In genomic region chr18:56563568-56563967, GRCh38 we compare ENCODE assay signal across 1 cellular context.
TF ChIP-seq lines count a peak whose summit lies in the region.

No MANE protein-coding gene starts in this region.

TF ChIP-seq in K562, 482 proteins besides CTCF, POLR2A, EP300 and RAD21 (continued from another document):
- TF ChIP-seq MNT (conservative IDR thresholded peaks at IDR 0.05) = 0 out of 4 replicates have a peak, but pooled peaks of 1 of the 2 experiments have one; percentile 26
